In genomic region chr1:74531807-74532206, GRCh38 we compare ENCODE assay signal across 22 cellular contexts. TPM values are rescaled to one million over a fixed set of nuclear protein-coding genes. Genes with fewer than 3 reads are reported as not detected.
DNase-seq lines count a peak whose midpoint lies in the region; ATAC-seq and TF ChIP-seq lines count a peak whose summit lies in the region.
"Had no signal": no experiment of that assay in that cellular context is flagged by ENCODE, and none has a peak within 500 bp of the region (broad histone marks: within the 10 kb centered on the region; RNA-seq: fewer than 3 reads in every experiment).

No MANE protein-coding gene starts in this region.

- ATAC-seq in stimulated activated naive CD8-positive, alpha-beta T cell treated with anti-CD3 and anti-CD28 coated beads, Interleukin-15, Interleukin-2, amounts not matched to agents 100 U/mL and 50 U/mL, for 24 hours = no peak
- ATAC-seq: GM12878, Panc1 had no signal

- H3K4me1 ChIP-seq in vagina = no peaks in the 10 kb centered on the region

- DNase-seq in DMS53 (lab: John Stamatoyannopoulos, UW) (peak; percentile 31), DMS53 treated with DMSO at 0.1 percent for 48 hours (lab: John Stamatoyannopoulos, UW; ENCODE audit: unreplicated experiment) (no peak), COR-L47 (lab: John Stamatoyannopoulos, UW) (peak; percentile 38), NCI-H146 (lab: John Stamatoyannopoulos, UW) (peak; percentile 91), NCI-H748 (lab: John Stamatoyannopoulos, UW; ENCODE audit: unreplicated experiment) (peak; percentile 91), dedifferentiated amniotic fluid mesenchymal stem cell (ENCODE audit: extremely low spot score) (no peak), vagina (ENCODE audit: extremely low spot score in 2 of 2) (no peak)
- DNase-seq in stimulated activated naive CD8-positive, alpha-beta T cell treated with anti-CD3 and anti-CD28 coated beads, Interleukin-15, Interleukin-2, amounts not matched to agents 100 U/mL and 50 U/mL, for 24 hours = no peak
- DNase-seq: 8988T; AML-193; CD8-positive, alpha-beta memory T cell; DMS79 treated with DMSO at 0.1 percent for 48 hours; GM23248; H9; HFFc6; NCI-H2107; NCI-H345; SIG-M5; T-helper 1 cell had no signal

- TF ChIP-seq CTCF in vagina (IDR thresholded peaks at IDR 0.05) = no peak

- H3K4me3 ChIP-seq in vagina = no peak overlapping the region
- H3K4me3 ChIP-seq: GM12878, GM23248 had no signal

- intact Hi-C loops in vagina (cut with DNase I) = no loop called here

- H3K36me3 ChIP-seq in vagina = no peaks in the 10 kb centered on the region

- no peak for TF ChIP-seq POLR2A in vagina (IDR thresholded peaks at IDR 0.05)

- no peaks in the 10 kb centered on the region for H3K9me3 ChIP-seq in vagina

- no peak overlapping the region for H3K27ac ChIP-seq in vagina
- H3K27ac ChIP-seq: C4-2B, GM23248 had no signal

- H3K27me3 ChIP-seq in vagina = no peaks in the 10 kb centered on the region

RNA-seq across cellular contexts. Expression of gene LRRC53, which starts 19.4 kb away (rescaled TPM):
- total RNA-seq in vagina = not detected
- total RNA-seq: CD8-positive, alpha-beta memory T cell; GM12878; GM23248; H9; HFFc6 had no signal

Comparison
In these comparisons a context has a peak if more than half of its experiments do, and no peak if none do; other contexts are left out.
1. DNase-seq: peak in DMS53 (single experiment), COR-L47 (single experiment), NCI-H146 (single experiment) and NCI-H748 (single experiment); none in DMS53 treated with DMSO at 0.1 percent for 48 hours (single experiment), stimulated activated naive CD8-positive, alpha-beta T cell treated with anti-CD3 and anti-CD28 coated beads, Interleukin-15, Interleukin-2, amounts not matched to agents 100 U/mL and 50 U/mL, for 24 hours (single experiment), dedifferentiated amniotic fluid mesenchymal stem cell (single experiment) and vagina (0 of 2).